In the genomic region with DNA sequence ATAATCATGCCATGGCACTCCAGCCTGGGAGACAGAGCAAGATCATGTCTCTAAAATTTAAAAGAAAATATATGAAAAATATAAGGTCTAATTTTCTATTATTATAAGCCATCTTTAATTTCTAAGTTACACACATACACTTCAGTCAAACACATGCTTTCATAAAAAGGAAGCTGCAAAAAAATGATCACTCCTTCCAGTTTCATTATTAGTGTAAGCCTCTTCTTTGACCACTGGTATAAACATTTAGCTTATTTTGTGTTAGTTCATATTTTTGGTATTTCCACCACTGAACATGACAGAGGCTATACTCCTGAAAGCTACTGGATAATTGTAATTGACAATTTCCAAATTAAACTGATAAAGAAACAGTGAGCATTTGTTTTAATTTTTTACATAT, we compare ENCODE assay signal across 15 cellular contexts.
A peak's percentile ranks its signal among the peaks of the same experiment; 100 is the strongest.
DNase-seq lines count a peak whose midpoint lies in the region; ATAC-seq, FAIRE-seq and TF ChIP-seq lines count a peak whose summit lies in the region.
"Had no signal": no experiment of that assay in that cellular context is flagged by ENCODE, and none has a peak within 500 bp of the region (broad histone marks: within the 10 kb centered on the region; RNA-seq: fewer than 3 reads in every experiment).

No MANE protein-coding gene starts in this region.

- peaks cover 4% of the 10 kb centered on the region for H3K4me1 ChIP-seq in GM12878 (ENCODE audit: control insufficient read depth, insufficient read depth, low read length)

- POLR2A ChIA-PET in GM12878 (lab: Charles Lee) = no interaction called here

- RAD21 ChIA-PET in GM12878 (lab: Charles Lee; ENCODE audit: unreplicated experiment) = interaction anchor here (1.0 to 1.5 kb wide), 4 partner anchors 15 to 429 kb away, joined by 3 to 4 read pairs (median 4); no protein-coding TSS in a partner anchor

- no peak overlapping the region for H3K4me2 ChIP-seq in GM12878 (ENCODE audit: control insufficient read depth, insufficient read depth)
- H3K4me2 ChIP-seq: GM23338 had no signal

- no peaks in the 10 kb centered on the region for H3K36me3 ChIP-seq in GM12878 (ENCODE audit: control insufficient read depth in 2 of 2, insufficient read depth in 2 of 2, low read length in 1 of 2)
- no peaks in the 10 kb centered on the region for H3K36me3 ChIP-seq in MG63
- H3K36me3 ChIP-seq: esophagus squamous epithelium had no signal

- peak; percentile 77 for ATAC-seq in GM18909 (IDR thresholded peaks at IDR 0.05; ENCODE audit: poor library complexity, unreplicated experiment)
- ATAC-seq in GM21619 (IDR thresholded peaks at IDR 0.05; ENCODE audit: unreplicated experiment) = peak; percentile 72
- ATAC-seq in HG03139 (IDR thresholded peaks at IDR 0.05; ENCODE audit: unreplicated experiment) = peak; percentile 58
- ATAC-seq in GM12878 = peak; percentile 82
- ATAC-seq: GM23338 had no signal

- intact Hi-C loops in GM12878 (cut with micrococcal nuclease; ENCODE audit: unreplicated experiment) = loop anchor here (10.0 kb wide), 2 partner anchors 667 to 897 kb away; no protein-coding TSS in a partner anchor

- H3K27ac ChIP-seq in GM12878 (ENCODE audit: control insufficient read depth, insufficient read depth) = no peak overlapping the region
- H3K27ac ChIP-seq: esophagus squamous epithelium had no signal

- no peak for TF ChIP-seq POLR2A in GM12878 (IDR thresholded peaks at IDR 0.05; ENCODE audit: low read depth, low read length)

- SMC1A ChIA-PET in GM12878 (lab: Charles Lee; ENCODE audit: uncharacterized antibody, unreplicated experiment) = interaction anchor here (0.7 to 1.6 kb wide), 5 partner anchors 34 to 140 kb away, joined by 3 to 5 read pairs (median 3); no protein-coding TSS in a partner anchor

- H3K9ac ChIP-seq in GM12878 (ENCODE audit: control insufficient read depth, insufficient read depth, low read length) = no peak overlapping the region

- TF ChIP-seq RAD21 in GM12878 (IDR thresholded peaks at IDR 0.05; ENCODE audit: insufficient read depth, low read depth, low read length) = no peak

- no peaks in the 10 kb centered on the region for H3K27me3 ChIP-seq in GM12878 (replicated peaks in 1 of 2; ENCODE audit: control insufficient read depth in 2 of 2, insufficient read depth in 2 of 2, low read length in 1 of 2)
- H3K27me3 ChIP-seq in MG63 = no peaks in the 10 kb centered on the region
- H3K27me3 ChIP-seq: esophagus squamous epithelium had no signal

- H2AFZ ChIP-seq in GM12878 (ENCODE audit: control insufficient read depth, low read depth, low read length) = no peak overlapping the region
- H2AFZ ChIP-seq: GM23338 had no signal

- no peaks in the 10 kb centered on the region for H3K79me2 ChIP-seq in GM12878 (ENCODE audit: control insufficient read depth, insufficient read depth, low read length)

- H3K9me3 ChIP-seq in GM12878 (replicated peaks; ENCODE audit: control insufficient read depth, insufficient read depth, low read length) (no peaks in the 10 kb centered on the region; the same call in 2 of the 3 replicates), MG63 (no peaks in the 10 kb centered on the region)
- H3K9me3 ChIP-seq: esophagus squamous epithelium had no signal

- H4K20me1 ChIP-seq in GM12878 (ENCODE audit: control insufficient read depth, insufficient read depth) = no peaks in the 10 kb centered on the region

- in situ Hi-C loops in GM12878 (cut with MboI) = no loop called here

- TF ChIP-seq CTCF in GM12878 (IDR thresholded peaks at IDR 0.05 in 2 of 3, conservative IDR thresholded peaks at IDR 0.05 in 1 of 3; ENCODE audit: control insufficient read depth in 2 of 3, extremely low read depth in 1 of 3, insufficient read depth in 1 of 3, low read depth in 3 of 3, low read length in 3 of 3) = no peak

- CTCF ChIA-PET in GM12878 (lab: Yijun Ruan, JAX) = interaction anchor here (0.6 to 1.5 kb wide), 5 partner anchors 9 to 180 kb away, joined by 3 to 4 read pairs (median 3); no protein-coding TSS in a partner anchor

- peak; percentile 47 for FAIRE-seq in GM12878 (lab: Jason Lieb, UNC)
- FAIRE-seq: bronchial epithelial cell had no signal

- no TSS peak for BruUV-seq in GM12878 (replicated peaks; lab: Mats Ljungman, UMichigan)

- no peak overlapping the region for H3K4me3 ChIP-seq in GM12878
- no peak overlapping the region for H3K4me3 ChIP-seq in MG63
- H3K4me3 ChIP-seq: esophagus squamous epithelium, GM23338 had no signal

- peak; percentile 47 for DNase-seq in GM12878 (ENCODE audit: low read depth, low spot score)
- no peak for DNase-seq in NCI-H2196 treated with DMSO at 0.1 percent for 48 hours (lab: John Stamatoyannopoulos, UW; ENCODE audit: unreplicated experiment)
- no peak for DNase-seq in MG63
- no peak for DNase-seq in NCI-H524 (lab: John Stamatoyannopoulos, UW)
- no peak for DNase-seq in KG1 (lab: John Stamatoyannopoulos, UW)
- DNase-seq: activated T-cell treated with anti-CD3 and anti-CD28 coated beads for 4 hours; DMS 273 treated with DMSO at 0.1 percent for 48 hours; esophagus squamous epithelium; stimulated activated CD4-positive, alpha-beta T cell treated with anti-CD3 and anti-CD28 coated beads, Interleukin-15, amount 100 ng/mL, for 24 hours; T-helper 9 cell had no signal

- TF ChIP-seq EP300 in GM12878 (IDR thresholded peaks at IDR 0.05; ENCODE audit: borderline replicate concordance in 1 of 2, control insufficient read depth in 1 of 2, low read depth in 2 of 2, low read length in 2 of 2) = peak in 1 of 2 experiments; percentile 46; a peak in 1 of 4 replicates

TF ChIP-seq in GM12878, 131 proteins besides CTCF, POLR2A, EP300 and RAD21 (continues in another document):
- no peak for TF ChIP-seq ZBTB40 (IDR thresholded peaks at IDR 0.05; ENCODE audit: borderline replicate concordance)
- TF ChIP-seq E2F4 (IDR thresholded peaks at IDR 0.05; ENCODE audit: low read depth, low read length) = no peak
- TF ChIP-seq SIX5 (IDR thresholded peaks at IDR 0.05; ENCODE audit: low read depth, low read length, severe bottlenecking) = no peak
- TF ChIP-seq LARP7 (IDR thresholded peaks at IDR 0.05) = no peak
- TF ChIP-seq RUNX3 (IDR thresholded peaks at IDR 0.05; ENCODE audit: low read length) = peak; percentile 51; the same call in 1 of the 2 replicates
- no peak for TF ChIP-seq TARDBP (IDR thresholded peaks at IDR 0.05; ENCODE audit: borderline replicate concordance)
